Comparison of ENCODE assay signal across 8 cellular contexts in the genomic region with DNA sequence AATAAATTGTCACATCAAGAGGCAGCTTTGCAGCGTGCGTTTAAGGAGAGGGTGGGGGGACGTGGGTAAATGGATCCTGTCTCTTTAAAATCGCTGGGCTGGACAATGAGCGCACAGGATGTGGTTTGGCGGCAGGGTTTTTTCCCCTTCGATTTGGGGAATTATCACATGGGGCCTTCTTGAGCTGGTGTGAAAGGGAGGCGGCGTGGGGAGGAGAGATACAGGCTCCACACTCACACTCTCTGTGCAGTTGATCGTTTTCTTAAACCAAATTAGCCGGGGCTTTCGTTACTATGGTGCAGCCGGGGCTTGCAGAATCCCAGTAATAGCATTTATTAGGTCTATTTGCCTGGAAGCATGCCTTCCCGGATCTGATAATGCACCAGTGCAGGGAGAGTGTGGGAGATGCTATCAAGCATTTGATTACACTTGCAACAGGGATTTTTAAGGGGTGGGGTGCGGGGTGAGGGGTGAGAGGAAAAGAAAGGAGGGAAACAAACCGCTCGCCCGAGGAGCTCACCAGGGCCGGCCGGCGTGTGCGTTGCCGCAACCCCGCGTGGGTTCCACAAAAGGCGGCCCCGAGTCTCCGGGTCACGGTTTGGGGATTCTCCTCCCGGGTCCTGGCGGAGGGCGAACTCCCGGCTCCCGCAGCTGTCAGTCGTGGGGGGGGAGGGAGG. TPM values are rescaled to one million over a fixed set of nuclear protein-coding genes. Genes with fewer than 3 reads are reported as not detected.
A peak's percentile ranks its signal among the peaks of the same experiment; 100 is the strongest.
DNase-seq lines count a peak whose midpoint lies in the region; ATAC-seq and TF ChIP-seq lines count a peak whose summit lies in the region.

No MANE protein-coding gene starts in this region.

- H3K9me3 Mint-ChIP-seq in CD4-positive, CD25-positive, alpha-beta regulatory T cell = peaks cover 0 to 4% (median 0%) of the 10 kb centered on the region in 7 donors
- no peaks in the 10 kb centered on the region for H3K9me3 Mint-ChIP-seq in activated T-helper 2 cell treated with anti-CD3 and anti-CD28 coated beads, Interferon-gamma antibody, Interleukin-2, Interleukin-4, amounts not matched to agents 10 μg/mL and 5 μg/mL and 100 μg/mL, durations not matched to agents 14 hours and 24 hours and 36 hours

- H3K27ac ChIP-seq in CD4-positive, CD25-positive, alpha-beta regulatory T cell (ENCODE audit: insufficient read depth, low read length, poor library complexity, severe bottlenecking) = peak overlapping the region; percentile 53
- H3K27ac ChIP-seq in substantia nigra (ENCODE audit: low read depth, low read length, poor library complexity, severe bottlenecking) = peak overlapping the region; percentile 67

- ATAC-seq in CD4-positive, CD25-positive, alpha-beta regulatory T cell (ENCODE audit: low read depth in 2 of 2) = peak; percentile 37 to 46
- ATAC-seq in GM19324 (IDR thresholded peaks at IDR 0.05; ENCODE audit: low FRiP score, unreplicated experiment) = peak; percentile 40
- ATAC-seq in HG03565 (IDR thresholded peaks at IDR 0.05; ENCODE audit: unreplicated experiment) = peak; percentile 30

- TF ChIP-seq CTCF in fibroblast of villous mesenchyme (IDR thresholded peaks at IDR 0.05; ENCODE audit: insufficient read depth, low read depth, low read length) = no peak

- intact Hi-C loops in activated T-helper 2 cell treated with anti-CD3 and anti-CD28 coated beads, Interferon-gamma antibody, Interleukin-2, Interleukin-4, amounts not matched to agents 10 μg/mL and 5 μg/mL and 100 μg/mL, durations not matched to agents 14 hours and 24 hours and 36 hours (cut with micrococcal nuclease) = loop anchor here (2.0 to 10.0 kb wide), 3 partner anchors 131 to 1439 kb away; partner anchors contain the start of genes GINS2 and MBTPS1

- peak overlapping the region; percentile 85 to 99 (median 92) for H3K4me3 Mint-ChIP-seq in CD4-positive, CD25-positive, alpha-beta regulatory T cell
- peak overlapping the region; percentile 91 for H3K4me3 Mint-ChIP-seq in activated T-helper 2 cell treated with anti-CD3 and anti-CD28 coated beads, Interferon-gamma antibody, Interleukin-2, Interleukin-4, amounts not matched to agents 10 μg/mL and 5 μg/mL and 100 μg/mL, durations not matched to agents 14 hours and 24 hours and 36 hours (ENCODE audit: low read depth)

- peak overlapping the region; percentile 49 to 92 (median 65) for H3K27ac Mint-ChIP-seq in CD4-positive, CD25-positive, alpha-beta regulatory T cell
- H3K27ac Mint-ChIP-seq in activated T-helper 2 cell treated with anti-CD3 and anti-CD28 coated beads, Interferon-gamma antibody, Interleukin-2, Interleukin-4, amounts not matched to agents 10 μg/mL and 5 μg/mL and 100 μg/mL, durations not matched to agents 14 hours and 24 hours and 36 hours = peak overlapping the region; percentile 96

- H3K27me3 ChIP-seq in CD4-positive, CD25-positive, alpha-beta regulatory T cell (ENCODE audit: control insufficient read depth, insufficient read depth, low read length) = no peaks in the 10 kb centered on the region
- no peaks in the 10 kb centered on the region for H3K27me3 ChIP-seq in neuron (ENCODE audit: insufficient read depth, low read length)

- peaks cover 6 to 40% (median 21%) of the 10 kb centered on the region in 4 donors for H3K4me1 Mint-ChIP-seq in CD4-positive, CD25-positive, alpha-beta regulatory T cell
- peaks cover 33% of the 10 kb centered on the region for H3K4me1 Mint-ChIP-seq in activated T-helper 2 cell treated with anti-CD3 and anti-CD28 coated beads, Interferon-gamma antibody, Interleukin-2, Interleukin-4, amounts not matched to agents 10 μg/mL and 5 μg/mL and 100 μg/mL, durations not matched to agents 14 hours and 24 hours and 36 hours (ENCODE audit: low read depth)

- peak; percentile 31 to 84 (median 48) for DNase-seq in CD4-positive, CD25-positive, alpha-beta regulatory T cell
- peak; percentile 93 for DNase-seq in RPMI7951 (ENCODE audit: low read depth)
- peak; percentile 78 for DNase-seq in activated T-helper 2 cell treated with anti-CD3 and anti-CD28 coated beads, Interferon-gamma antibody, Interleukin-2, Interleukin-4, amounts not matched to agents 10 μg/mL and 5 μg/mL and 100 μg/mL, durations not matched to agents 14 hours and 24 hours and 36 hours (ENCODE audit: low spot score)
- DNase-seq in fibroblast of villous mesenchyme (ENCODE audit: low read depth) = peak; percentile 93
- DNase-seq in substantia nigra (lab: John Stamatoyannopoulos, UW) = peak in 30 of 49 donors; percentile 19 to 58 (median 38)

- no peaks in the 10 kb centered on the region for H3K36me3 Mint-ChIP-seq in CD4-positive, CD25-positive, alpha-beta regulatory T cell
- H3K36me3 Mint-ChIP-seq in activated T-helper 2 cell treated with anti-CD3 and anti-CD28 coated beads, Interferon-gamma antibody, Interleukin-2, Interleukin-4, amounts not matched to agents 10 μg/mL and 5 μg/mL and 100 μg/mL, durations not matched to agents 14 hours and 24 hours and 36 hours (ENCODE audit: low read depth) = peaks cover 3% of the 10 kb centered on the region

- H3K9me3 ChIP-seq in CD4-positive, CD25-positive, alpha-beta regulatory T cell (ENCODE audit: control insufficient read depth in 2 of 2, low read length in 2 of 2) = no peaks in the 10 kb centered on the region
- H3K9me3 ChIP-seq in neuron (ENCODE audit: low read length) = no peaks in the 10 kb centered on the region

- H3K27me3 Mint-ChIP-seq in CD4-positive, CD25-positive, alpha-beta regulatory T cell = peaks cover 36% of the 10 kb centered on the region
- no peaks in the 10 kb centered on the region for H3K27me3 Mint-ChIP-seq in activated T-helper 2 cell treated with anti-CD3 and anti-CD28 coated beads, Interferon-gamma antibody, Interleukin-2, Interleukin-4, amounts not matched to agents 10 μg/mL and 5 μg/mL and 100 μg/mL, durations not matched to agents 14 hours and 24 hours and 36 hours (ENCODE audit: low read depth)

- no peaks in the 10 kb centered on the region for H3K36me3 ChIP-seq in CD4-positive, CD25-positive, alpha-beta regulatory T cell (ENCODE audit: control insufficient read depth, insufficient read depth, low read length)
- no peaks in the 10 kb centered on the region for H3K36me3 ChIP-seq in neuron (ENCODE audit: insufficient read depth, low read length)

- peak overlapping the region; percentile 77 for H3K4me3 ChIP-seq in CD4-positive, CD25-positive, alpha-beta regulatory T cell (ENCODE audit: low read depth, low read length)
- H3K4me3 ChIP-seq in fibroblast of villous mesenchyme (ENCODE audit: low read depth, low read length) (peak overlapping the region; percentile 79), neuron (ENCODE audit: low read length) (peak overlapping the region; percentile 57)

- peaks cover 42% of the 10 kb centered on the region for H3K4me1 ChIP-seq in CD4-positive, CD25-positive, alpha-beta regulatory T cell (ENCODE audit: control insufficient read depth, insufficient read depth, low read length, poor library complexity, severe bottlenecking)
- H3K4me1 ChIP-seq in neuron (ENCODE audit: insufficient read depth, low read length) = peaks cover 44% of the 10 kb centered on the region

- H2AFZ ChIP-seq in neuron (ENCODE audit: low read depth, low read length) = no peak overlapping the region

RNA-seq across cellular contexts. Expression of gene GSE1, which starts 58.9 kb away (rescaled TPM):
- 17.1 TPM for total RNA-seq in CD4-positive, CD25-positive, alpha-beta regulatory T cell
- under 1 TPM; 0.38 to 0.80 (median 0.48) TPM for polyA plus RNA-seq in CD4-positive, CD25-positive, alpha-beta regulatory T cell
- 7.0 and 10.1 TPM in 2 replicates for total RNA-seq in RPMI7951 (2014; rRNA removed; shearing (Covaris generic))
- 37.2 and 39.4 TPM in 2 replicates for total RNA-seq in activated T-helper 2 cell treated with anti-CD3 and anti-CD28 coated beads, Interferon-gamma antibody, Interleukin-2, Interleukin-4, amounts not matched to agents 10 μg/mL and 5 μg/mL and 100 μg/mL, durations not matched to agents 14 hours and 24 hours and 36 hours
- total RNA-seq in fibroblast of villous mesenchyme = 48.4 and 53.1 TPM in 2 replicates

Comparison
In these comparisons a context has a peak if more than half of its experiments do, and no peak if none do; other contexts are left out.
1. Peak in every context shown above with its lines: DNase-seq, ATAC-seq, H3K4me3 ChIP-seq and H3K27ac ChIP-seq.
2. DNase-seq: peak in every context shown above with its lines; median percentile 93 in RPMI7951; 93 in fibroblast of villous mesenchyme; 78 in activated T-helper 2 cell treated with anti-CD3 and anti-CD28 coated beads, Interferon-gamma antibody, Interleukin-2, Interleukin-4, amounts not matched to agents 10 μg/mL and 5 μg/mL and 100 μg/mL, durations not matched to agents 14 hours and 24 hours and 36 hours; 48 in CD4-positive, CD25-positive, alpha-beta regulatory T cell; 38 in substantia nigra.